14 cellular contexts compared by ENCODE assay signal in genomic region chr12:57261385-57261784, GRCh38. TPM values are rescaled to one million over a fixed set of nuclear protein-coding genes. Genes with fewer than 3 reads are reported as not detected.
DNase-seq lines count a peak whose midpoint lies in the region; TF ChIP-seq lines count a peak whose summit lies in the region.
"Had no signal": no experiment of that assay in that cellular context is flagged by ENCODE, and none has a peak within 500 bp of the region (broad histone marks: within the 10 kb centered on the region; RNA-seq: fewer than 3 reads in every experiment).

No MANE protein-coding gene starts in this region.

- TF ChIP-seq CTCF in right atrium auricular region (IDR thresholded peaks at IDR 0.05) = no peak
- no peak for TF ChIP-seq CTCF in coronary artery (IDR thresholded peaks at IDR 0.05)

- peaks cover 31% of the 10 kb centered on the region for H3K36me3 ChIP-seq in right atrium auricular region

- H3K27me3 ChIP-seq in right atrium auricular region = no peaks in the 10 kb centered on the region

- H3K9me3 ChIP-seq in right atrium auricular region = no peaks in the 10 kb centered on the region

- DNase-seq in DMS153 (lab: John Stamatoyannopoulos, UW) (peak; percentile 89), NCI-H128 (lab: John Stamatoyannopoulos, UW; ENCODE audit: unreplicated experiment) (peak; percentile 82), NCI-H69 (lab: John Stamatoyannopoulos, UW) (peak; percentile 94), right atrium auricular region (ENCODE audit: low spot score) (no peak), middle frontal gyrus (ENCODE audit: extremely low spot score, low spot score) (no peak), glomerular visceral epithelial cell (ENCODE audit: extremely low spot score) (no peak), NOMO-1 treated with dmso at 0.1 percent for 144 hours (lab: John Stamatoyannopoulos, UW; ENCODE audit: unreplicated experiment) (no peak), coronary artery (ENCODE audit: low spot score) (no peak)
- DNase-seq: activated CD4-positive, alpha-beta memory T cell treated with anti-CD3 and anti-CD28 coated beads for 36 hours; activated naive CD8-positive, alpha-beta T cell treated with anti-CD3 and anti-CD28 coated beads, Interleukin-2, amount 10 ng/mL, durations not matched to agents 7 days and 5 days; activated T-cell treated with anti-CD3 and anti-CD28 coated beads, Interleukin-2, amount 50 U/mL, for 72 hours; MV-4-11; natural killer cell; PC-9 had no signal

- peaks cover 0 to 46% of the 10 kb centered on the region in 2 donors for H3K4me1 ChIP-seq in right atrium auricular region

- H3K27ac ChIP-seq in right atrium auricular region = peak overlapping the region; percentile 61 to 81
- H3K27ac ChIP-seq in coronary artery = no peak overlapping the region
- H3K27ac ChIP-seq: PC-9 had no signal

- no peak overlapping the region for H3K4me3 ChIP-seq in right atrium auricular region
- no peak overlapping the region for H3K4me3 ChIP-seq in coronary artery
- H3K4me3 ChIP-seq: PC-9 had no signal

RNA-seq across cellular contexts. Expression of gene STAC3, which starts 10.4 kb away (rescaled TPM):
- total RNA-seq in right atrium auricular region = under 1 TPM; 0.48 to 0.59 TPM

RNA-seq across cellular contexts. Expression of gene SHMT2, which starts 31.9 kb away (rescaled TPM):
- 10 to 100 TPM; 16.6 to 33.0 TPM for total RNA-seq in right atrium auricular region

RNA-seq across cellular contexts. Expression of gene NXPH4, which starts 44.8 kb away (rescaled TPM):
- total RNA-seq in right atrium auricular region = 1 to 10 TPM in 1 of 2 donors, under 1 TPM in 1; 0.28 to 1.1 TPM

Comparison
In these comparisons a context has a peak if more than half of its experiments do, and no peak if none do; other contexts are left out.
1. DNase-seq: peak in DMS153 (single experiment), NCI-H128 (single experiment) and NCI-H69 (single experiment); none in right atrium auricular region (single experiment), middle frontal gyrus (single experiment), glomerular visceral epithelial cell (single experiment), NOMO-1 treated with dmso at 0.1 percent for 144 hours (single experiment) and coronary artery (single experiment).
2. H3K27ac ChIP-seq: peak in right atrium auricular region (2 of 2); none in coronary artery (0 of 2).